2 cellular contexts compared by ENCODE assay signal in genomic region chr1:233936842-233937241, GRCh38.
TF ChIP-seq lines count a peak whose summit lies in the region.

No MANE protein-coding gene starts in this region.

TF ChIP-seq in A549, 52 proteins besides CTCF, POLR2A, EP300 and RAD21:
- no peak for TF ChIP-seq TP53 (CRISPR knock-in tag; IDR thresholded peaks at IDR 0.05)
- peak; percentile 79 for TF ChIP-seq MAFK (IDR thresholded peaks at IDR 0.05; ENCODE audit: partially characterized antibody)

TF ChIP-seq in IMR-90, 13 proteins besides CTCF, POLR2A, EP300 and RAD21:
- TF ChIP-seq MAFK (IDR thresholded peaks at IDR 0.05; ENCODE audit: low read depth, low read length) (0 out of 2 replicates have a peak, but pooled peaks have one; percentile 2), FOS (IDR thresholded peaks at IDR 0.05; ENCODE audit: low read depth, low read length) (no peak)
TF ChIP-seq in IMR-90: peak in this region for 1.
